10 cellular contexts compared by ENCODE assay signal in genomic region chr11:78030429-78031325, GRCh38. TPM values are rescaled to one million over a fixed set of nuclear protein-coding genes. Genes with fewer than 3 reads are reported as not detected.
DNase-seq lines count a peak whose midpoint lies in the region; ATAC-seq, FAIRE-seq and TF ChIP-seq lines count a peak whose summit lies in the region.
"Had no signal": no experiment of that assay in that cellular context is flagged by ENCODE, and none has a peak within 500 bp of the region (broad histone marks: within the 10 kb centered on the region; RNA-seq: fewer than 3 reads in every experiment).

No MANE protein-coding gene starts in this region.

- H3K36me3 ChIP-seq in kidney (ENCODE audit: control insufficient read depth in 1 of 2, insufficient read depth in 2 of 2, low read length in 2 of 2): no peaks in the 10 kb centered on the region
- H3K36me3 ChIP-seq in transverse colon: no peaks in the 10 kb centered on the region
- H3K36me3 ChIP-seq: BLaER1 treated with 17β-estradiol and CSF1 and Interleukin-3, amounts not matched to agents 10 nM and 100 nM had no signal

- TF ChIP-seq POLR2A in transverse colon (IDR thresholded peaks at IDR 0.05): no peak

- H3K27ac ChIP-seq in angular gyrus (ENCODE audit: low read depth, low read length) (peak overlapping the region; percentile 77), kidney (ENCODE audit: low read depth in 2 of 2, low read length in 2 of 2) (no peak overlapping the region), transverse colon (peak overlapping the region; percentile 2 to 27 (median 20))
- H3K27ac ChIP-seq: BLaER1 treated with 17β-estradiol and CSF1 and Interleukin-3, amounts not matched to agents 10 nM and 100 nM had no signal

- H3K9ac ChIP-seq in kidney (ENCODE audit: low read length in 2 of 2): no peak overlapping the region
- H3K9ac ChIP-seq: BLaER1 treated with 17β-estradiol and CSF1 and Interleukin-3, amounts not matched to agents 10 nM and 100 nM had no signal

- no peak for ATAC-seq in GM21423 (IDR thresholded peaks at IDR 0.05; ENCODE audit: unreplicated experiment)
- no peak for ATAC-seq in GM18520 (IDR thresholded peaks at IDR 0.05; ENCODE audit: unreplicated experiment)

- DNase-seq in AG10803 (ENCODE audit: low read depth): peak; percentile 41
- DNase-seq in NCI-H146 treated with DMSO at 0.1 percent for 48 hours (lab: John Stamatoyannopoulos, UW; ENCODE audit: unreplicated experiment): peak; percentile 68
- peak; percentile 75 for DNase-seq in kidney
- DNase-seq in transverse colon: peak; percentile 73
- no peak for DNase-seq in HK-2 (ENCODE audit: unreplicated experiment)

- WGBS in transverse colon (ENCODE audit: low coverage in 1 of 2), 2 donors: 30 to 50% methylated on average over 3 to 7 of the region's 7 CpGs

- in situ Hi-C loops in transverse colon (cut with MboI; ENCODE audit: low pct_ligation_motif_present in 1 of 4, low pct_unique_long_range_greater_than_20kb in 1 of 4, low sequenced_read_pairs in 3 of 4): no loop called here

- intact Hi-C loops in kidney (cut with DNase I): no loop called here
- intact Hi-C loops in transverse colon (cut with DNase I; ENCODE audit: low total_unique reads): no loop called here

- FAIRE-seq in kidney (lab: Jason Lieb, UNC): no peak

- H3K4me1 ChIP-seq in kidney (ENCODE audit: control insufficient read depth in 1 of 2, insufficient read depth in 1 of 2, low read depth in 1 of 2, low read length in 2 of 2) (peaks cover 4 to 6% of the 10 kb centered on the region in 2 donors), transverse colon (peaks cover 4 to 23% (median 8%) of the 10 kb centered on the region in 4 donors)

- H3K9me3 ChIP-seq in kidney (ENCODE audit: control insufficient read depth in 1 of 2, low read length in 2 of 2) (no peaks in the 10 kb centered on the region), transverse colon (no peaks in the 10 kb centered on the region)
- H3K9me3 ChIP-seq: BLaER1 treated with 17β-estradiol and CSF1 and Interleukin-3, amounts not matched to agents 10 nM and 100 nM had no signal

- TF ChIP-seq EP300 in transverse colon (IDR thresholded peaks at IDR 0.05; ENCODE audit: low read depth): no peak

- H3K4me3 ChIP-seq in AG10803 (ENCODE audit: low read length) (no peak overlapping the region), kidney (ENCODE audit: low read length in 2 of 2) (no peak overlapping the region), transverse colon (no peak overlapping the region)
- H3K4me3 ChIP-seq: BLaER1 treated with 17β-estradiol and CSF1 and Interleukin-3, amounts not matched to agents 10 nM and 100 nM had no signal

- TF ChIP-seq CTCF in AG10803 (conservative IDR thresholded peaks at IDR 0.05; ENCODE audit: low read length) (no peak), kidney (IDR thresholded peaks at IDR 0.05; ENCODE audit: borderline replicate concordance, extremely low read depth, insufficient read depth) (no peak), transverse colon (IDR thresholded peaks at IDR 0.05) (no peak)

- no peaks in the 10 kb centered on the region for H3K27me3 ChIP-seq in transverse colon
- H3K27me3 ChIP-seq: BLaER1 treated with 17β-estradiol and CSF1 and Interleukin-3, amounts not matched to agents 10 nM and 100 nM had no signal

RNA-seq across cellular contexts. Expression of gene KCTD14, which starts 7.6 kb away (rescaled TPM):
- 13.7 TPM for total RNA-seq in kidney
- 14.8 TPM for polyA plus RNA-seq in kidney (ENCODE audit: insufficient read depth, low read depth, low replicate concordance)
- total RNA-seq in transverse colon: 1 to 10 TPM; 1.2 to 8.6 (median 5.1) TPM

RNA-seq across cellular contexts. Expression of gene THRSP, which starts 33.0 kb away (rescaled TPM):
- not detected for total RNA-seq in kidney
- 6.4 TPM for polyA plus RNA-seq in kidney (ENCODE audit: insufficient read depth, low read depth, low replicate concordance)
- total RNA-seq in transverse colon: not detected
- total RNA-seq: natural killer cell treated with Interleukin-12 subunit alpha and Interleukin-12 subunit beta and Interleukin-15 and Interleukin-18, amount 100 ng/mL, for 72 hours had no signal

RNA-seq across cellular contexts. Expression of gene INTS4, which starts 36.2 kb away (rescaled TPM):
- total RNA-seq in kidney: 34.6 TPM
- polyA plus RNA-seq in kidney (ENCODE audit: insufficient read depth, low read depth, low replicate concordance): 16.7 TPM
- 10 to 100 TPM in 3 of 4 donors, 1 to 10 TPM in 1; 3.8 to 45.9 (median 31.5) TPM for total RNA-seq in transverse colon

RNA-seq across cellular contexts. Expression of gene NDUFC2, which starts 49.0 kb away (rescaled TPM):
- total RNA-seq in kidney (166 TPM), transverse colon (100 to 1,000 TPM in 2 of 4 donors, 10 to 100 TPM in 1, 1 to 10 TPM in 1; 6.0 to 123 (median 68.4) TPM)
- 457 TPM for polyA plus RNA-seq in kidney (ENCODE audit: insufficient read depth, low read depth, low replicate concordance)

Comparison
In these comparisons a context has a peak if more than half of its experiments do, and no peak if none do; other contexts are left out.
1. H3K27ac ChIP-seq: peak in angular gyrus (single experiment) and transverse colon (4 of 4); none in kidney (0 of 2).